In genomic region chr1:220093361-220094015, GRCh38 we compare ENCODE assay signal across 1 cellular context.
TF ChIP-seq lines count a peak whose summit lies in the region.

No MANE protein-coding gene starts in this region.

TF ChIP-seq in K562, 482 proteins besides CTCF, POLR2A, EP300 and RAD21 (continued from another document):
- TF ChIP-seq, protein P1, sequence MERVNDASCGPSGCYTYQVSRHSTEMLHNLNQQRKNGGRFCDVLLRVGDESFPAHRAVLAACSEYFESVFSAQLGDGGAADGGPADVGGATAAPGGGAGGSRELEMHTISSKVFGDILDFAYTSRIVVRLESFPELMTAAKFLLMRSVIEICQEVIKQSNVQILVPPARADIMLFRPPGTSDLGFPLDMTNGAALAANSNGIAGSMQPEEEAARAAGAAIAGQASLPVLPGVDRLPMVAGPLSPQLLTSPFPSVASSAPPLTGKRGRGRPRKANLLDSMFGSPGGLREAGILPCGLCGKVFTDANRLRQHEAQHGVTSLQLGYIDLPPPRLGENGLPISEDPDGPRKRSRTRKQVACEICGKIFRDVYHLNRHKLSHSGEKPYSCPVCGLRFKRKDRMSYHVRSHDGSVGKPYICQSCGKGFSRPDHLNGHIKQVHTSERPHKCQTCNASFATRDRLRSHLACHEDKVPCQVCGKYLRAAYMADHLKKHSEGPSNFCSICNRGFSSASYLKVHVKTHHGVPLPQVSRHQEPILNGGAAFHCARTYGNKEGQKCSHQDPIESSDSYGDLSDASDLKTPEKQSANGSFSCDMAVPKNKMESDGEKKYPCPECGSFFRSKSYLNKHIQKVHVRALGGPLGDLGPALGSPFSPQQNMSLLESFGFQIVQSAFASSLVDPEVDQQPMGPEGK (CRISPR knock-in tag; IDR thresholded peaks at IDR 0.05; ENCODE audit: borderline replicate concordance) = no peak
- TF ChIP-seq FUS (optimal IDR thresholded peaks at IDR 0.05; ENCODE audit: low read depth, low read length) (no peak), ZNF253 (CRISPR knock-in tag; conservative IDR thresholded peaks at IDR 0.05) (no peak), HMG20A (CRISPR knock-in tag; conservative IDR thresholded peaks at IDR 0.05) (no peak), U2AF2 (optimal IDR thresholded peaks at IDR 0.05; ENCODE audit: low read depth, low read length) (no peak), ZNF79 (CRISPR knock-in tag; IDR thresholded peaks at IDR 0.05; ENCODE audit: low read depth) (no peak), TSHZ1 (CRISPR knock-in tag; IDR thresholded peaks at IDR 0.05) (no peak), MNT (conservative IDR thresholded peaks at IDR 0.05) (no peak), NBN (IDR thresholded peaks at IDR 0.05; ENCODE audit: low read depth) (peak; percentile 42; the same call in 1 of the 2 replicates), SRSF7 (optimal IDR thresholded peaks at IDR 0.05; ENCODE audit: low read depth, low read length) (no peak), PHF21A (IDR thresholded peaks at IDR 0.05; ENCODE audit: borderline replicate concordance, low read depth) (no peak), TBL1XR1 (IDR thresholded peaks at IDR 0.05; ENCODE audit: low read length in 2 of 2) (no peak), YBX1 (IDR thresholded peaks at IDR 0.05) (no peak), TCF7 (IDR thresholded peaks at IDR 0.05; ENCODE audit: borderline replicate concordance) (no peak), ZNF407 (IDR thresholded peaks at IDR 0.05; ENCODE audit: low read depth) (no peak), ZNF668 (CRISPR knock-in tag; IDR thresholded peaks at IDR 0.05) (no peak), IFI16 (CRISPR knock-in tag; IDR thresholded peaks at IDR 0.05) (no peak), ASH1L (IDR thresholded peaks at IDR 0.05; ENCODE audit: borderline replicate concordance, low read depth, partially characterized antibody) (no peak), ESRRB (CRISPR knock-in tag; IDR thresholded peaks at IDR 0.05; ENCODE audit: borderline replicate concordance) (no peak), HCFC1 (IDR thresholded peaks at IDR 0.05; ENCODE audit: low read depth, low read length) (no peak), HIVEP1 (CRISPR knock-in tag; IDR thresholded peaks at IDR 0.05) (no peak), GTF3C2 (IDR thresholded peaks at IDR 0.05; ENCODE audit: borderline replicate concordance, extremely low read depth, insufficient read length) (no peak), HMGXB4 (CRISPR knock-in tag; IDR thresholded peaks at IDR 0.05) (no peak), NCOA1 (IDR thresholded peaks at IDR 0.05; ENCODE audit: low read depth) (no peak), ZNF274 (IDR thresholded peaks at IDR 0.05; ENCODE audit: borderline replicate concordance, low read depth, low read length) (no peak), ZNF766 (CRISPR knock-in tag; conservative IDR thresholded peaks at IDR 0.05) (0 out of 2 replicates have a peak, but pooled peaks have one; percentile 51), ZKSCAN1 (IDR thresholded peaks at IDR 0.05; ENCODE audit: low read depth, low read length) (no peak), RBM39 (optimal IDR thresholded peaks at IDR 0.05; ENCODE audit: low read depth, low read length) (no peak)
